Comparison of ENCODE assay signal across 19 cellular contexts in genomic region chr2:126793885-126794613, GRCh38.
A peak's percentile ranks its signal among the peaks of the same experiment; 100 is the strongest.
DNase-seq lines count a peak whose midpoint lies in the region; FAIRE-seq and TF ChIP-seq lines count a peak whose summit lies in the region.
"Had no signal": no experiment of that assay in that cellular context is flagged by ENCODE, and none has a peak within 500 bp of the region (broad histone marks: within the 10 kb centered on the region; RNA-seq: fewer than 3 reads in every experiment).

No MANE protein-coding gene starts in this region.

- H3K27me3 Mint-ChIP-seq in neural progenitor cell (ENCODE audit: insufficient read depth, low read depth) (peaks cover 2% of the 10 kb centered on the region), MCF 10A (ENCODE audit: insufficient read depth, unreplicated experiment) (peaks cover 68% of the 10 kb centered on the region)
- peaks cover 24% of the 10 kb centered on the region for H3K27me3 Mint-ChIP-seq in activated T-cell treated with anti-CD3 and anti-CD28 coated beads, Interleukin-2, amount 50 U/mL, for 24 hours

- no peaks in the 10 kb centered on the region for H4K20me1 ChIP-seq in H1 (replicated peaks in 1 of 2; ENCODE audit: control insufficient read depth in 1 of 2, insufficient read depth in 2 of 2, low read length in 2 of 2)
- no peaks in the 10 kb centered on the region for H4K20me1 ChIP-seq in neural progenitor cell (ENCODE audit: low read depth)

- POLR2A ChIA-PET in H1 (lab: Charles Lee; ENCODE audit: partially characterized antibody) (no interaction called here), MCF 10A (lab: Yijun Ruan, JAX) (no interaction called here)

- H3K4me1 Mint-ChIP-seq in neural progenitor cell (peaks cover 8% of the 10 kb centered on the region), MCF 10A (ENCODE audit: insufficient read depth, unreplicated experiment) (no peaks in the 10 kb centered on the region)
- no peaks in the 10 kb centered on the region for H3K4me1 Mint-ChIP-seq in activated T-cell treated with anti-CD3 and anti-CD28 coated beads, Interleukin-2, amount 50 U/mL, for 24 hours (ENCODE audit: low read depth)
- H3K4me1 Mint-ChIP-seq: CD4-positive, alpha-beta memory T cell had no signal

- no peak overlapping the region for H3K14ac ChIP-seq in H1 (ENCODE audit: insufficient read length)

- DNase-seq in H7 (peak; percentile 68), NCI-H524 treated with DMSO at 0.1 percent for 48 hours (lab: John Stamatoyannopoulos, UW) (peak; percentile 12), H1 (ENCODE audit: low read depth in 1 of 2, low spot score in 2 of 2) (peak in 1 of 2 experiments; percentile 47), neural progenitor cell (ENCODE audit: low spot score) (no peak), MCF 10A (ENCODE audit: unreplicated experiment) (no peak), NCI-H2171 treated with DMSO at 0.1 percent for 48 hours (lab: John Stamatoyannopoulos, UW) (no peak)
- no peak for DNase-seq in activated T-cell treated with anti-CD3 and anti-CD28 coated beads, Interleukin-2, amount 50 U/mL, for 24 hours
- no peak for DNase-seq in activated CD4-positive, alpha-beta T cell treated with anti-CD3 and anti-CD28 coated beads for 1 hour
- DNase-seq: activated gamma-delta T cell; CD4-positive, alpha-beta memory T cell; DND-41; Karpas-422; left cardiac atrium; NCI-H2107; stimulated activated CD4-positive, alpha-beta T cell treated with anti-CD3 and anti-CD28 coated beads, Interleukin-12 subunit alpha, Interleukin-12 subunit beta, amount 100 ng/mL, for 4 hours; T-helper 9 cell had no signal

- no peak for TF ChIP-seq EP300 in H1 (IDR thresholded peaks at IDR 0.05; ENCODE audit: borderline replicate concordance in 1 of 2, low read depth in 2 of 2, low read length in 2 of 2)

- peaks cover 3% of the 10 kb centered on the region for H3K9me3 Mint-ChIP-seq in neural progenitor cell
- no peaks in the 10 kb centered on the region for H3K9me3 Mint-ChIP-seq in activated T-cell treated with anti-CD3 and anti-CD28 coated beads, Interleukin-2, amount 50 U/mL, for 24 hours
- no peaks in the 10 kb centered on the region for H3K9me3 Mint-ChIP-seq in MCF 10A (ENCODE audit: unreplicated experiment)
- H3K9me3 Mint-ChIP-seq: CD4-positive, alpha-beta memory T cell had no signal

- H2BK20ac ChIP-seq in H1 (ENCODE audit: low read length), result no peak overlapping the region

- intact Hi-C loops in MCF 10A (cut with micrococcal nuclease), result no loop called here

- H3K27me3 ChIP-seq in H7 (ENCODE audit: control insufficient read depth, insufficient read depth, low read length), result no peaks in the 10 kb centered on the region; the same call in none of the 2 replicates
- 0 out of 7 replicates have a peak, but pooled peaks cover 0 to 2% (median 0%) of the 10 kb centered on the region in 4 experiments for H3K27me3 ChIP-seq in H1 (replicated peaks in 1 of 4; ENCODE audit: control insufficient read depth in 3 of 4, extremely low read depth in 1 of 4, insufficient read depth in 3 of 4, low read length in 3 of 4)
- no peaks in the 10 kb centered on the region for H3K27me3 ChIP-seq in neural progenitor cell
- H3K27me3 ChIP-seq: adrenal gland had no signal

- no peak overlapping the region for H3K56ac ChIP-seq in H1 (replicated peaks; ENCODE audit: insufficient read length, low read depth, low read length)

- FAIRE-seq in H1 (lab: Jason Lieb, UNC), result no peak
- FAIRE-seq: frontal cortex had no signal

- H3K23me2 ChIP-seq in H1 (ENCODE audit: low read depth, low read length), result no peaks in the 10 kb centered on the region

- no peak overlapping the region for H2BK120ac ChIP-seq in H1 (replicated peaks; ENCODE audit: low read depth, low read length)

- H3K4me3 ChIP-seq in H7 (ENCODE audit: insufficient read depth, low read depth, low read length) (no peak overlapping the region), H1 (ENCODE audit: extremely low read depth in 1 of 4, insufficient read depth in 2 of 4, low read depth in 3 of 4, low read length in 4 of 4) (no peak overlapping the region), neural progenitor cell (no peak overlapping the region)
- H3K4me3 ChIP-seq: adrenal gland had no signal

- H3K4me2 ChIP-seq in H1 (ENCODE audit: insufficient read depth in 1 of 2, low read depth in 2 of 2, low read length in 2 of 2) (no peak overlapping the region), neural progenitor cell (no peak overlapping the region)

- no peak overlapping the region for H3K27ac Mint-ChIP-seq in neural progenitor cell
- H3K27ac Mint-ChIP-seq in activated T-cell treated with anti-CD3 and anti-CD28 coated beads, Interleukin-2, amount 50 U/mL, for 24 hours, result no peak overlapping the region
- H3K27ac Mint-ChIP-seq in MCF 10A (ENCODE audit: low read depth, unreplicated experiment), result no peak overlapping the region
- H3K27ac Mint-ChIP-seq: CD4-positive, alpha-beta memory T cell had no signal

- H3F3A ChIP-seq in neural progenitor cell (ENCODE audit: low read depth), result no peaks in the 10 kb centered on the region

- H3K36me3 ChIP-seq in H7 (replicated peaks; ENCODE audit: control insufficient read depth, insufficient read depth, low read length) (no peaks in the 10 kb centered on the region), H1 (ENCODE audit: control insufficient read depth in 2 of 4, insufficient read depth in 4 of 4, low read length in 3 of 4) (no peaks in the 10 kb centered on the region), neural progenitor cell (no peaks in the 10 kb centered on the region)
- H3K36me3 ChIP-seq: adrenal gland had no signal

- H4K8ac ChIP-seq in H1 (ENCODE audit: extremely low read depth, insufficient read depth, low read length), result no peak overlapping the region; the same call in 1 of the 2 replicates

- no peaks in the 10 kb centered on the region for H3K79me2 ChIP-seq in H1 (ENCODE audit: control insufficient read depth in 1 of 2, insufficient read depth in 2 of 2, low read length in 2 of 2)
- no peaks in the 10 kb centered on the region for H3K79me2 ChIP-seq in neural progenitor cell (ENCODE audit: low read depth)

- H4K5ac ChIP-seq in H1 (ENCODE audit: insufficient read length, low read depth, low read length), result no peak overlapping the region

- TF ChIP-seq CTCF in H1 (IDR thresholded peaks at IDR 0.05; ENCODE audit: control extremely low read depth in 1 of 3, insufficient read depth in 1 of 3, low read depth in 1 of 3, low read length in 3 of 3) (peak; percentile 38 to 47 (median 40); a peak in 3 of 4 replicates), neural progenitor cell (IDR thresholded peaks at IDR 0.05) (peak; percentile 6), MCF 10A (IDR thresholded peaks at IDR 0.05; ENCODE audit: unreplicated experiment) (no peak)

- no peak overlapping the region for H3K4ac ChIP-seq in H1 (replicated peaks; ENCODE audit: insufficient read length, low read depth, low read length)

- H2BK12ac ChIP-seq in H1 (ENCODE audit: low read depth, low read length), result no peak overlapping the region

- TF ChIP-seq RAD21 in H1 (IDR thresholded peaks at IDR 0.05 in 1 of 2, conservative IDR thresholded peaks at IDR 0.05 in 1 of 2; ENCODE audit: low read depth in 2 of 2, low read length in 2 of 2), result peak; percentile 54 to 70; a peak in 3 of 4 replicates

- no peak overlapping the region for H3K23ac ChIP-seq in H1 (ENCODE audit: insufficient read length)

- H3K18ac ChIP-seq in H1 (ENCODE audit: extremely low read depth, low read length), result no peak overlapping the region

- peak overlapping the region; percentile 8; the same call in 1 of the 2 replicates for H2BK15ac ChIP-seq in H1 (ENCODE audit: low read length)

- 67% methylated on average over 10 of the region's 10 CpGs; no CpG with 5 or more reads in 1 of the 2 experiments for WGBS in H1 (ENCODE audit: extremely low coverage in 1 of 2, insufficient coverage in 1 of 2, insufficient read length in 1 of 2, insufficient replicate concordance in 2 of 2, low coverage in 1 of 2, low lambda C conversion rate in 2 of 2, missing lambda C conversion rate in 1 of 2), 2 experiments

- H3K4me3 Mint-ChIP-seq in neural progenitor cell, result no peak overlapping the region
- H3K4me3 Mint-ChIP-seq in activated T-cell treated with anti-CD3 and anti-CD28 coated beads, Interleukin-2, amount 50 U/mL, for 24 hours, result no peak overlapping the region
- no peak overlapping the region for H3K4me3 Mint-ChIP-seq in MCF 10A (ENCODE audit: unreplicated experiment)
- H3K4me3 Mint-ChIP-seq: CD4-positive, alpha-beta memory T cell had no signal

- H2AFZ ChIP-seq in H1 (ENCODE audit: low read length), result no peak overlapping the region
- no peak overlapping the region for H2AFZ ChIP-seq in neural progenitor cell (replicated peaks)

- H4K91ac ChIP-seq in H1 (replicated peaks; ENCODE audit: insufficient read length, low read length), result no peak overlapping the region

- BruUV-seq in MCF 10A (replicated peaks; lab: Mats Ljungman, UMichigan), result no TSS peak

- CTCF ChIA-PET in H1 (lab: Charles Lee; ENCODE audit: partially characterized antibody), result interaction anchor here (0.8 to 2.1 kb wide), 9 partner anchors 9 to 567 kb away, joined by 3 to 19 read pairs (median 4); no protein-coding TSS in a partner anchor
- CTCF ChIA-PET in MCF 10A (lab: Yijun Ruan, JAX), result interaction anchor here (1.2 to 1.8 kb wide), 2 partner anchors 12 to 16 kb away, joined by 3 to 4 read pairs; no protein-coding TSS in a partner anchor

- H3K36me3 Mint-ChIP-seq in neural progenitor cell (no peaks in the 10 kb centered on the region), MCF 10A (ENCODE audit: insufficient read depth, unreplicated experiment) (no peaks in the 10 kb centered on the region)
- no peaks in the 10 kb centered on the region for H3K36me3 Mint-ChIP-seq in activated T-cell treated with anti-CD3 and anti-CD28 coated beads, Interleukin-2, amount 50 U/mL, for 24 hours (ENCODE audit: low read depth)
- H3K36me3 Mint-ChIP-seq: CD4-positive, alpha-beta memory T cell had no signal

- no peak overlapping the region for H2AK5ac ChIP-seq in H1 (ENCODE audit: low read depth, low read length)

- no peak overlapping the region for H3K9ac ChIP-seq in H1 (replicated peaks in 1 of 4; ENCODE audit: extremely low read depth in 1 of 4, low read depth in 3 of 4, low read length in 3 of 4)
- no peak overlapping the region for H3K9ac ChIP-seq in neural progenitor cell

- TF ChIP-seq POLR2A in H1 (IDR thresholded peaks at IDR 0.05; ENCODE audit: control extremely low read depth in 1 of 2, low read depth in 2 of 2, low read length in 2 of 2), result no peak

- H3K27ac ChIP-seq in H1 (ENCODE audit: low read depth, low read length) (no peak overlapping the region), neural progenitor cell (no peak overlapping the region)
- H3K27ac ChIP-seq: adrenal gland, epithelial cell of prostate had no signal

- H3K9me3 ChIP-seq in H1 (ENCODE audit: insufficient read depth in 2 of 2, low read depth in 1 of 2, low read length in 1 of 2) (no peaks in the 10 kb centered on the region), neural progenitor cell (ENCODE audit: low read depth) (no peaks in the 10 kb centered on the region)
- H3K9me3 ChIP-seq: adrenal gland had no signal

- H3K4me1 ChIP-seq in H1 (replicated peaks in 1 of 4; ENCODE audit: control insufficient read depth in 3 of 4, insufficient read depth in 4 of 4, low read length in 3 of 4), result peaks cover 0 to 2% (median under 1%) of the 10 kb centered on the region in 4 experiments; a peak in 2 of 7 replicates
- H3K4me1 ChIP-seq in neural progenitor cell, result no peaks in the 10 kb centered on the region
- H3K4me1 ChIP-seq: adrenal gland had no signal

- no peaks in the 10 kb centered on the region for H3K79me1 ChIP-seq in H1 (ENCODE audit: low read depth, low read length)

- no peak overlapping the region for H2BK5ac ChIP-seq in H1 (ENCODE audit: low read depth, low read length)

Comparison
In these comparisons a context has a peak if more than half of its experiments do, and no peak if none do; other contexts are left out.
1. DNase-seq: peak in H7 (single experiment) and NCI-H524 treated with DMSO at 0.1 percent for 48 hours (single experiment); none in neural progenitor cell (single experiment), activated T-cell treated with anti-CD3 and anti-CD28 coated beads, Interleukin-2, amount 50 U/mL, for 24 hours (single experiment), activated CD4-positive, alpha-beta T cell treated with anti-CD3 and anti-CD28 coated beads for 1 hour (single experiment), MCF 10A (single experiment) and NCI-H2171 treated with DMSO at 0.1 percent for 48 hours (single experiment).